Comparison of ENCODE assay signal across 29 cellular contexts in the genomic region with DNA sequence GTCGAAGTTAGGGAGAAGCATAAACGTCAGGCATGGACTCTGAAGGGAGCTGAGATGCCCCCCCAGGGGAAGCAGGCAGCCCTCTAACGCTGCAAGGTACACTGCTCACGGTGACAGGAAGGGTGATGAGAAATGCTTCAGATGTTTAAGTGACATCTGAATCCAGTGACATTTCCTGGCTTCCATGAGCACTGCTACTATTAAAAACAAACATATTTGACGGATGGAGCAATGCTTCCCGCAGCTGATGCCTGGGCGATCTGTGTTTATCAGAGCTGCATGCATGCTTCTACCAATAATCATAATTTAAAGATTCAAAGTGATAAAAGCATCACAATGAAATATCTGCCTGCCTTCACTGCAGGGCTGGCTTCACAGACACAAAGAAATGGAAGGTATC.
DNase-seq lines count a peak whose midpoint lies in the region; ATAC-seq, FAIRE-seq and TF ChIP-seq lines count a peak whose summit lies in the region.
"Had no signal": no experiment of that assay in that cellular context is flagged by ENCODE, and none has a peak within 500 bp of the region (broad histone marks: within the 10 kb centered on the region; RNA-seq: fewer than 3 reads in every experiment).

No MANE protein-coding gene starts in this region.

- no peak overlapping the region for H2AFZ ChIP-seq in HepG2 (ENCODE audit: low read length)

- H3K9ac ChIP-seq in HepG2 (ENCODE audit: insufficient read depth, low read depth, low read length): no peak overlapping the region
- H3K9ac ChIP-seq: KMS-11 had no signal

- no peak for TF ChIP-seq RAD21 in HepG2 (CRISPR knock-in tag; IDR thresholded peaks at IDR 0.05)

- CTCF ChIA-PET in HepG2 (lab: Yijun Ruan, JAX; ENCODE audit: low intra/inter-chr PET ratio, low total read pairs): no interaction called here

- no peak for TF ChIP-seq EP300 in HepG2 (IDR thresholded peaks at IDR 0.05; ENCODE audit: low read depth in 2 of 2, low read length in 2 of 2)
- no peak for TF ChIP-seq EP300 in HepG2 (CRISPR knock-in tag; IDR thresholded peaks at IDR 0.05; ENCODE audit: borderline replicate concordance)

- H3K36me3 ChIP-seq in small intestine (ENCODE audit: control insufficient read depth in 2 of 2, insufficient read depth in 2 of 2, low read length in 2 of 2) (no peaks in the 10 kb centered on the region), HepG2 (replicated peaks in 1 of 2; ENCODE audit: control insufficient read depth in 1 of 2, insufficient read depth in 2 of 2, low read length in 2 of 2) (no peaks in the 10 kb centered on the region)
- H3K36me3 ChIP-seq: sigmoid colon had no signal

- H3K9me3 Mint-ChIP-seq in activated naive CD8-positive, alpha-beta T cell (ENCODE audit: low read depth): no peaks in the 10 kb centered on the region
- no peaks in the 10 kb centered on the region for H3K9me3 Mint-ChIP-seq in activated naive CD8-positive, alpha-beta T cell treated with anti-CD3 and anti-CD28 coated beads for 36 hours
- H3K9me3 Mint-ChIP-seq: activated T-helper 17 cell treated with anti-CD3 and anti-CD28 coated beads, Interleukin-2, amount 50 U/mL, for 72 hours had no signal

- TF ChIP-seq POLR2A in HepG2 (IDR thresholded peaks at IDR 0.05; ENCODE audit: insufficient read depth in 1 of 2, low read depth in 2 of 2, low read length in 2 of 2): no peak

- H3K4me3 ChIP-seq in small intestine (ENCODE audit: low read depth in 1 of 2, low read length in 2 of 2) (no peak overlapping the region), HepG2 (replicated peaks in 1 of 3; ENCODE audit: insufficient read depth in 1 of 3, low read depth in 2 of 3, low read length in 3 of 3) (no peak overlapping the region)
- H3K4me3 ChIP-seq: body of pancreas, lung, psoas muscle, sigmoid colon, SK-N-MC had no signal

- no peak for DNase-seq in activated naive CD8-positive, alpha-beta T cell treated with anti-CD3 and anti-CD28 coated beads for 36 hours
- DNase-seq in T-helper 17 cell: no peak
- peak; percentile 4 to 12 for DNase-seq in lung microvascular endothelial cell (ENCODE audit: low read depth in 2 of 2)
- DNase-seq in small intestine: no peak
- DNase-seq in NCI-H1105 treated with DMSO at 0.1 percent for 48 hours (lab: John Stamatoyannopoulos, UW): no peak
- no peak for DNase-seq in epidermal melanocyte (ENCODE audit: insufficient read length, low spot score)
- no peak for DNase-seq in HepG2 (ENCODE audit: low spot score)
- DNase-seq: activated CD4-positive, alpha-beta T cell treated with anti-CD3 and anti-CD28 coated beads for 1 hour; body of pancreas; C1 segment of cervical spinal cord; EL; NCI-H1436; NCI-H2107; NCI-H446; NCI-H774; nucleus accumbens; psoas muscle; sigmoid colon; stimulated activated CD4-positive, alpha-beta T cell treated with anti-CD3 and anti-CD28 coated beads, Interleukin-15, amount 100 ng/mL, for 24 hours; stimulated activated naive B cell treated with anti-CD40 and anti-IgM and Interleukin-4, amounts not matched to agents 10 μg/mL and 1 μg/mL and 100 μg/mL, for 72 hours had no signal

- H3K27ac ChIP-seq in small intestine (ENCODE audit: low read depth in 1 of 2, low read length in 1 of 2) (peak overlapping the region; percentile 37 to 56), HepG2 (ENCODE audit: extremely low read length, insufficient read depth, low read length) (no peak overlapping the region)
- H3K27ac ChIP-seq: body of pancreas, epithelial cell of prostate, KMS-11, psoas muscle, RWPE1, sigmoid colon, SK-N-MC had no signal

- in situ Hi-C loops in HepG2 (cut with HindIII; ENCODE audit: extremely low pct_ligation_motif_present, low pct_unique_long_range_greater_than_20kb): no loop called here

- ATAC-seq in T-helper 17 cell: no peak
- no peak for ATAC-seq in HepG2
- ATAC-seq: activated T-helper 17 cell treated with anti-CD3 and anti-CD28 coated beads, Interleukin-2, amount 50 U/mL, for 72 hours; body of pancreas; HCT116; psoas muscle; stimulated activated naive B cell treated with anti-CD40 and anti-IgM and Interleukin-4, amounts not matched to agents 10 μg/mL and 1 μg/mL and 100 μg/mL, for 72 hours had no signal

- intact Hi-C loops in HepG2 (cut with micrococcal nuclease; ENCODE audit: unreplicated experiment): no loop called here

- POLR2A ChIA-PET in HepG2 (lab: Yijun Ruan, JAX): no interaction called here

- TF ChIP-seq CTCF in HepG2 (CRISPR knock-in tag; IDR thresholded peaks at IDR 0.05): no peak

- peak overlapping the region; percentile 61 for H3K27ac Mint-ChIP-seq in activated naive CD8-positive, alpha-beta T cell
- H3K27ac Mint-ChIP-seq in activated naive CD8-positive, alpha-beta T cell treated with anti-CD3 and anti-CD28 coated beads for 36 hours: no peak overlapping the region
- H3K27ac Mint-ChIP-seq in T-helper 17 cell: peak overlapping the region; percentile 86
- H3K27ac Mint-ChIP-seq: activated T-helper 17 cell treated with anti-CD3 and anti-CD28 coated beads, Interleukin-2, amount 50 U/mL, for 72 hours; stimulated activated naive B cell treated with anti-CD40 and anti-IgM and Interleukin-4, amounts not matched to agents 10 μg/mL and 1 μg/mL and 100 μg/mL, for 72 hours had no signal

- BruUV-seq in HepG2 (replicated peaks; lab: Mats Ljungman, UMichigan): no TSS peak

- no peaks in the 10 kb centered on the region for H3K36me3 Mint-ChIP-seq in activated naive CD8-positive, alpha-beta T cell
- no peaks in the 10 kb centered on the region for H3K36me3 Mint-ChIP-seq in activated naive CD8-positive, alpha-beta T cell treated with anti-CD3 and anti-CD28 coated beads for 36 hours
- H3K36me3 Mint-ChIP-seq in T-helper 17 cell (ENCODE audit: low read depth): peaks cover 2% of the 10 kb centered on the region
- H3K36me3 Mint-ChIP-seq: stimulated activated naive B cell treated with anti-CD40 and anti-IgM and Interleukin-4, amounts not matched to agents 10 μg/mL and 1 μg/mL and 100 μg/mL, for 72 hours had no signal

- H3K4me1 ChIP-seq in small intestine (ENCODE audit: control insufficient read depth in 2 of 2, insufficient read depth in 1 of 2, low read depth in 1 of 2, low read length in 1 of 2) (peaks cover 0 to under 1% of the 10 kb centered on the region in 2 donors), HepG2 (ENCODE audit: insufficient read depth, low read length) (peaks cover 31% of the 10 kb centered on the region)
- H3K4me1 ChIP-seq: psoas muscle, sigmoid colon had no signal

- H3K27me3 Mint-ChIP-seq in activated naive CD8-positive, alpha-beta T cell: no peaks in the 10 kb centered on the region
- no peaks in the 10 kb centered on the region for H3K27me3 Mint-ChIP-seq in activated naive CD8-positive, alpha-beta T cell treated with anti-CD3 and anti-CD28 coated beads for 36 hours
- no peaks in the 10 kb centered on the region for H3K27me3 Mint-ChIP-seq in T-helper 17 cell
- H3K27me3 Mint-ChIP-seq: activated T-helper 17 cell treated with anti-CD3 and anti-CD28 coated beads, Interleukin-2, amount 50 U/mL, for 72 hours had no signal

- H3K27me3 ChIP-seq in small intestine (ENCODE audit: control insufficient read depth in 2 of 2, insufficient read depth in 2 of 2, low read length in 2 of 2) (no peaks in the 10 kb centered on the region), HepG2 (ENCODE audit: control insufficient read depth in 1 of 2, insufficient read depth in 2 of 2, low read length in 2 of 2) (no peaks in the 10 kb centered on the region; a peak in 1 of 5 replicates)
- H3K27me3 ChIP-seq: body of pancreas, sigmoid colon had no signal

- FAIRE-seq in small intestine (lab: Jason Lieb, UNC) (no peak), HepG2 (lab: Jason Lieb, UNC) (no peak)
- FAIRE-seq: GM12891 had no signal

- H3K9me3 ChIP-seq in T-helper 17 cell (ENCODE audit: control insufficient read depth, low read length, poor library complexity, severe bottlenecking): no peaks in the 10 kb centered on the region
- no peaks in the 10 kb centered on the region for H3K9me3 ChIP-seq in small intestine (ENCODE audit: control insufficient read depth, low read depth)
- H3K9me3 ChIP-seq in HepG2 (ENCODE audit: low read length): no peaks in the 10 kb centered on the region
- H3K9me3 ChIP-seq: body of pancreas, psoas muscle, sigmoid colon had no signal

- 60 to 88% (median 76%) methylated on average over 7 of the region's 7 CpGs for WGBS in small intestine, 3 donors
- 49% methylated on average over 7 of the region's 7 CpGs for WGBS in HepG2 (ENCODE audit: low lambda C conversion rate)

- no peaks in the 10 kb centered on the region for H3K79me2 ChIP-seq in HepG2 (ENCODE audit: insufficient read depth, low read length)

- peaks cover 70% of the 10 kb centered on the region for H3K4me1 Mint-ChIP-seq in activated naive CD8-positive, alpha-beta T cell (ENCODE audit: low read depth)
- H3K4me1 Mint-ChIP-seq in activated naive CD8-positive, alpha-beta T cell treated with anti-CD3 and anti-CD28 coated beads for 36 hours: peaks cover 60% of the 10 kb centered on the region
- peaks cover 37% of the 10 kb centered on the region for H3K4me1 Mint-ChIP-seq in T-helper 17 cell

- H3K4me2 ChIP-seq in HepG2 (ENCODE audit: low read depth, low read length): no peak overlapping the region
- H3K4me2 ChIP-seq: KMS-11 had no signal

- H3K4me3 Mint-ChIP-seq in activated naive CD8-positive, alpha-beta T cell: no peak overlapping the region
- H3K4me3 Mint-ChIP-seq in activated naive CD8-positive, alpha-beta T cell treated with anti-CD3 and anti-CD28 coated beads for 36 hours: no peak overlapping the region
- no peak overlapping the region for H3K4me3 Mint-ChIP-seq in T-helper 17 cell
- H3K4me3 Mint-ChIP-seq: activated T-helper 17 cell treated with anti-CD3 and anti-CD28 coated beads, Interleukin-2, amount 50 U/mL, for 72 hours; stimulated activated naive B cell treated with anti-CD40 and anti-IgM and Interleukin-4, amounts not matched to agents 10 μg/mL and 1 μg/mL and 100 μg/mL, for 72 hours had no signal

- no peaks in the 10 kb centered on the region for H4K20me1 ChIP-seq in HepG2 (ENCODE audit: insufficient read depth, low read length)

TF ChIP-seq in HepG2, 621 proteins besides CTCF, POLR2A, EP300 and RAD21:
- TF ChIP-seq BCL6 (CRISPR knock-in tag; IDR thresholded peaks at IDR 0.05) (no peak), ZNF205 (CRISPR knock-in tag; IDR thresholded peaks at IDR 0.05) (no peak), ZNF138 (CRISPR knock-in tag; IDR thresholded peaks at IDR 0.05; ENCODE audit: low read depth) (no peak)

Comparison
In these comparisons a context has a peak if more than half of its experiments do, and no peak if none do; other contexts are left out.
1. DNase-seq: peak in lung microvascular endothelial cell (2 of 2); none in activated naive CD8-positive, alpha-beta T cell treated with anti-CD3 and anti-CD28 coated beads for 36 hours (single experiment), T-helper 17 cell (0 of 3), small intestine (single experiment), NCI-H1105 treated with DMSO at 0.1 percent for 48 hours (single experiment), epidermal melanocyte (single experiment) and HepG2 (single experiment).